In the genomic region with DNA sequence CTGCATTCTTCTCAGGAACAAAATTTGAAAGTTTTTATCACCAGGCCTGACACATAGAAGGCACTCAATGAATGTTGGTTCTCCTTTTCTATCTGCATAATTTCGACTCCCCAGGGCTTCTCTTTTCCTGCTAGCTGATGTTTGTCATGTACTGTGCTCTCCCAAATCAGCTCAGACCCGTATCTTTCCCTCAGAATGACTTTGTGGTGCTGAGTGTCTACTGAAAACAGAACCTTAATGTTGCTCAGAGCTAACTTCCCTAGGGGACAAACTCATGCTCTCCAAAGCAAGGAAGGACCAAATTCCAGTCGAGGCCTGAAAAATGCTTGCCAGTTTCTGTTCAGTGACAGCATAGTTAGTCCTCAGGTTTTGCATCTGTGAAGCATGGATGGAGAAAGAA, we compare ENCODE assay signal across 8 cellular contexts. TPM values are rescaled to one million over a fixed set of nuclear protein-coding genes. Genes with fewer than 3 reads are reported as not detected.
DNase-seq lines count a peak whose midpoint lies in the region; ATAC-seq lines count a peak whose summit lies in the region.

No MANE protein-coding gene starts in this region.

- peaks cover 0 to 4% (median 0%) of the 10 kb centered on the region in 3 donors for H3K9me3 Mint-ChIP-seq in T-cell
- H3K9me3 Mint-ChIP-seq in stimulated activated memory B cell treated with anti-CD40 and anti-IgM and Interleukin-4, amounts not matched to agents 10 μg/mL and 1 μg/mL and 100 μg/mL, for 72 hours, result no peaks in the 10 kb centered on the region

- peak; percentile 71 for DNase-seq in SIG-M5 treated with dmso at 0.1 percent for 504 hours (lab: John Stamatoyannopoulos, UW; ENCODE audit: unreplicated experiment)
- no peak for DNase-seq in SIG-M5 (lab: John Stamatoyannopoulos, UW)
- no peak for DNase-seq in T-cell
- peak; percentile 28 for DNase-seq in globus pallidus (ENCODE audit: low spot score)
- no peak for DNase-seq in SKM-1 (lab: John Stamatoyannopoulos, UW; ENCODE audit: unreplicated experiment)
- DNase-seq in putamen (ENCODE audit: low spot score), result no peak
- DNase-seq in T1000 (lab: John Stamatoyannopoulos, UW), result no peak

- peaks cover 62 to 72% (median 69%) of the 10 kb centered on the region in 3 donors for H3K4me1 Mint-ChIP-seq in T-cell
- H3K4me1 Mint-ChIP-seq in stimulated activated memory B cell treated with anti-CD40 and anti-IgM and Interleukin-4, amounts not matched to agents 10 μg/mL and 1 μg/mL and 100 μg/mL, for 72 hours, result peaks cover 55% of the 10 kb centered on the region

- H3K27ac Mint-ChIP-seq in T-cell, result peak overlapping the region; percentile 95 to 98
- peak overlapping the region; percentile 95 for H3K27ac Mint-ChIP-seq in stimulated activated memory B cell treated with anti-CD40 and anti-IgM and Interleukin-4, amounts not matched to agents 10 μg/mL and 1 μg/mL and 100 μg/mL, for 72 hours

- H3K36me3 Mint-ChIP-seq in T-cell, result peaks cover 43% of the 10 kb centered on the region
- peaks cover 20% of the 10 kb centered on the region for H3K36me3 Mint-ChIP-seq in stimulated activated memory B cell treated with anti-CD40 and anti-IgM and Interleukin-4, amounts not matched to agents 10 μg/mL and 1 μg/mL and 100 μg/mL, for 72 hours

- no peak for ATAC-seq in T-cell (replicated peaks in 1 of 4)
- ATAC-seq in stimulated activated memory B cell treated with anti-CD40 and anti-IgM and Interleukin-4, amounts not matched to agents 10 μg/mL and 1 μg/mL and 100 μg/mL, for 72 hours, result peak; percentile 58

- H3K27me3 Mint-ChIP-seq in T-cell, result no peaks in the 10 kb centered on the region
- H3K27me3 Mint-ChIP-seq in stimulated activated memory B cell treated with anti-CD40 and anti-IgM and Interleukin-4, amounts not matched to agents 10 μg/mL and 1 μg/mL and 100 μg/mL, for 72 hours, result no peaks in the 10 kb centered on the region

- POLR2A ChIA-PET in T-cell (lab: Charles Lee), result interaction anchor here (0.6 to 2.0 kb wide), 10 partner anchors 11 to 190 kb away, joined by 3 to 6 read pairs (median 3); no protein-coding TSS in a partner anchor

- CTCF ChIA-PET in T-cell (lab: Charles Lee), result interaction anchor here in 1 of 2 donors (2.0 kb wide), 1 partner anchor 36 kb away, joined by 6 read pairs; no protein-coding TSS in a partner anchor

- peak overlapping the region; percentile 97 to 98 (median 98) for H3K4me3 Mint-ChIP-seq in T-cell
- H3K4me3 Mint-ChIP-seq in stimulated activated memory B cell treated with anti-CD40 and anti-IgM and Interleukin-4, amounts not matched to agents 10 μg/mL and 1 μg/mL and 100 μg/mL, for 72 hours, result peak overlapping the region; percentile 99

RNA-seq across cellular contexts. Expression of a gene that starts 1.9 kb away (rescaled TPM):
- 100 to 1,000 TPM; 722 to 938 (median 785) TPM for total RNA-seq in T-cell

RNA-seq across cellular contexts. Expression of a gene that starts 13.4 kb away (rescaled TPM):
- not detected for total RNA-seq in T-cell

RNA-seq across cellular contexts. Expression of a gene that starts 21.1 kb away (rescaled TPM):
- 10 to 100 TPM; 11.1 to 21.8 (median 14.7) TPM for total RNA-seq in T-cell

Comparison
In these comparisons a context has a peak if more than half of its experiments do, and no peak if none do; other contexts are left out.
1. DNase-seq: peak in SIG-M5 treated with dmso at 0.1 percent for 504 hours (single experiment) and globus pallidus (single experiment); none in SIG-M5 (single experiment), T-cell (0 of 34), SKM-1 (single experiment), putamen (single experiment) and T1000 (single experiment).